In genomic region chr2:2926009-2926857, GRCh38 we compare ENCODE assay signal across 14 cellular contexts.
DNase-seq lines count a peak whose midpoint lies in the region; ATAC-seq and TF ChIP-seq lines count a peak whose summit lies in the region.
"Had no signal": no experiment of that assay in that cellular context is flagged by ENCODE, and none has a peak within 500 bp of the region (broad histone marks: within the 10 kb centered on the region; RNA-seq: fewer than 3 reads in every experiment).

No MANE protein-coding gene starts in this region.

- H3K27ac Mint-ChIP-seq in Calu3 (ENCODE audit: unreplicated experiment): no peak overlapping the region
- no peak overlapping the region for H3K27ac Mint-ChIP-seq in effector memory CD8-positive, alpha-beta T cell

- peaks cover 20% of the 10 kb centered on the region for H3K9me3 Mint-ChIP-seq in Calu3 (ENCODE audit: low read depth, unreplicated experiment)
- peaks cover 2 to 14% of the 10 kb centered on the region in 2 donors for H3K9me3 Mint-ChIP-seq in effector memory CD8-positive, alpha-beta T cell

- CTCF ChIA-PET in Calu3 (lab: Charles Lee): no interaction called here

- H3K36me3 Mint-ChIP-seq in Calu3 (ENCODE audit: insufficient read depth, unreplicated experiment): no peaks in the 10 kb centered on the region
- no peaks in the 10 kb centered on the region for H3K36me3 Mint-ChIP-seq in effector memory CD8-positive, alpha-beta T cell (ENCODE audit: insufficient read depth)

- H3K27me3 Mint-ChIP-seq in Calu3 (ENCODE audit: unreplicated experiment): no peaks in the 10 kb centered on the region
- H3K27me3 Mint-ChIP-seq in effector memory CD8-positive, alpha-beta T cell: no peaks in the 10 kb centered on the region

- ATAC-seq in GM18867 (IDR thresholded peaks at IDR 0.05; ENCODE audit: unreplicated experiment) (peak; percentile 81), GM21447 (IDR thresholded peaks at IDR 0.05; ENCODE audit: unreplicated experiment) (peak; percentile 67), HG03025 (IDR thresholded peaks at IDR 0.05; ENCODE audit: low FRiP score, unreplicated experiment) (peak; percentile 71), HG03571 (IDR thresholded peaks at IDR 0.05; ENCODE audit: unreplicated experiment) (peak; percentile 80)
- no peak for ATAC-seq in effector memory CD8-positive, alpha-beta T cell (replicated peaks)

- H3K4me3 Mint-ChIP-seq in Calu3 (ENCODE audit: low read depth, unreplicated experiment): no peak overlapping the region
- no peak overlapping the region for H3K4me3 Mint-ChIP-seq in effector memory CD8-positive, alpha-beta T cell

- BruUV-seq in Calu3 (replicated peaks; lab: Mats Ljungman, UMichigan): no TSS peak

- intact Hi-C loops in Calu3 (cut with micrococcal nuclease; ENCODE audit: unreplicated experiment): no loop called here

- DNase-seq in Calu3: no peak
- no peak for DNase-seq in effector memory CD8-positive, alpha-beta T cell
- DNase-seq in UCSD-AML1 (lab: John Stamatoyannopoulos, UW; ENCODE audit: unreplicated experiment): no peak
- no peak for DNase-seq in G401 (ENCODE audit: low spot score)
- DNase-seq: GF-D8; hippocampal formation; NCI-H1417 treated with DMSO at 0.1 percent for 48 hours; NCI-H774; occipital lobe; stimulated activated CD4-positive, alpha-beta T cell treated with anti-CD3 and anti-CD28 coated beads, Interleukin-15, amount 100 ng/mL, for 24 hours had no signal

- in situ Hi-C loops in G401 (cut with HindIII; ENCODE audit: low sequenced_read_pairs): no loop called here

- H3K4me1 Mint-ChIP-seq in Calu3 (ENCODE audit: low read depth, unreplicated experiment): no peaks in the 10 kb centered on the region
- no peaks in the 10 kb centered on the region for H3K4me1 Mint-ChIP-seq in effector memory CD8-positive, alpha-beta T cell (ENCODE audit: low read depth in 2 of 2)

- TF ChIP-seq CTCF in Calu3 (IDR thresholded peaks at IDR 0.05; ENCODE audit: unreplicated experiment): no peak
